9 cellular contexts compared by ENCODE assay signal in the genomic region with DNA sequence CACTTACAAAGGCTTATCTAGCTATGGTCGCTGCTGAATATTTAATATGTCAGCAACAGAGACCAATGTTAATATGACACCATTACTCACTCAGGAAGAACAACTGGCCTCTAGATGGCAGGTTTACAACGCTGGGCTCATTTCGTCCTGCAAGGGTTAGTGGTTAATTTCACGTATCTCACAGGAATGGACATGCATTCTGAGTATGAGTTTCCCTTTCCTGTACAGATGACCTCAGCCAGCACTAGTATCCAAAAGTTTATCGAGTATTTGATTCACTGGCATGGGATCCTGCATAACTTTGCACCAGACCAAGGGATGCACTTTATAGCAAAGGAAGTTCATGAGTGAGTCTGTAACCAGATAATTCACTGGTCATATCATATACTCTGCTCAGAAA. TPM values are rescaled to one million over a fixed set of nuclear protein-coding genes. Genes with fewer than 3 reads are reported as not detected.
A peak's percentile ranks its signal among the peaks of the same experiment; 100 is the strongest.
DNase-seq lines count a peak whose midpoint lies in the region; ATAC-seq, FAIRE-seq and TF ChIP-seq lines count a peak whose summit lies in the region.
"Had no signal": no experiment of that assay in that cellular context is flagged by ENCODE, and none has a peak within 500 bp of the region (broad histone marks: within the 10 kb centered on the region; RNA-seq: fewer than 3 reads in every experiment).

No MANE protein-coding gene starts in this region.

- intact Hi-C loops in CD8-positive, alpha-beta T cell (cut with DNase I, micrococcal nuclease) = loop anchor here (5.0 to 10.0 kb wide), 3 partner anchors 311 to 398 kb away; no protein-coding TSS in a partner anchor

- DNase-seq in DMS114 treated with DMSO at 0.1 percent for 48 hours (lab: John Stamatoyannopoulos, UW; ENCODE audit: unreplicated experiment) (peak; percentile 7), HT1080 (ENCODE audit: low read depth) (peak; percentile 36), SW480 (ENCODE audit: low spot score) (peak; percentile 67), keratinocyte (ENCODE audit: low read depth, low spot score) (no peak), NCI-H1694 (lab: John Stamatoyannopoulos, UW) (no peak), H7 (no peak)
- no peak for DNase-seq in CD8-positive, alpha-beta memory T cell
- DNase-seq in CD8-positive, alpha-beta T cell = no peak

- no peak overlapping the region for H3K27ac ChIP-seq in keratinocyte (ENCODE audit: control insufficient read depth, insufficient read depth, low read length)
- H3K27ac ChIP-seq in CD8-positive, alpha-beta memory T cell (ENCODE audit: low read depth, low read length) = no peak overlapping the region
- H3K27ac ChIP-seq in CD8-positive, alpha-beta T cell (ENCODE audit: low read depth, low read length) = no peak overlapping the region
- H3K27ac ChIP-seq: coronary artery had no signal

- FAIRE-seq in keratinocyte (lab: Jason Lieb, UNC) = peak; percentile 9

- H3K27me3 ChIP-seq in keratinocyte (ENCODE audit: control insufficient read depth, extremely low read depth, insufficient read depth, low read length) = no peaks in the 10 kb centered on the region
- H3K27me3 ChIP-seq in CD8-positive, alpha-beta memory T cell (ENCODE audit: insufficient read depth, low read length, poor library complexity, severe bottlenecking) = no peaks in the 10 kb centered on the region
- H3K27me3 ChIP-seq in CD8-positive, alpha-beta T cell (ENCODE audit: insufficient read depth, low read length) = no peaks in the 10 kb centered on the region
- H3K27me3 ChIP-seq in H7 (ENCODE audit: control insufficient read depth, insufficient read depth, low read length) = no peaks in the 10 kb centered on the region; the same call in 1 of the 2 replicates

- POLR2A ChIA-PET in CD8-positive, alpha-beta memory T cell (lab: Charles Lee) = no interaction called here
- POLR2A ChIA-PET in CD8-positive, alpha-beta T cell (lab: Charles Lee) = no interaction called here

- TF ChIP-seq CTCF in keratinocyte (optimal IDR thresholded peaks at IDR 0.05 in 1 of 3, IDR thresholded peaks at IDR 0.05 in 1 of 3, conservative IDR thresholded peaks at IDR 0.05 in 1 of 3; ENCODE audit: extremely low read depth in 1 of 3, insufficient read depth in 2 of 3, low read length in 3 of 3) = peak; percentile 34 to 65 (median 42)
- TF ChIP-seq CTCF in CD8-positive, alpha-beta T cell (IDR thresholded peaks at IDR 0.05) = no peak

- no peaks in the 10 kb centered on the region for H3K79me2 ChIP-seq in keratinocyte (ENCODE audit: control insufficient read depth, insufficient read depth, low read length)

- ATAC-seq in CD8-positive, alpha-beta T cell = no peak

- H3K36me3 Mint-ChIP-seq in CD8-positive, alpha-beta memory T cell = peaks cover 0 to 4% (median 0%) of the 10 kb centered on the region in 3 donors
- H3K36me3 Mint-ChIP-seq in CD8-positive, alpha-beta T cell = no peaks in the 10 kb centered on the region

- H3K9me3 ChIP-seq in keratinocyte (ENCODE audit: control insufficient read depth, low read depth, low read length) = no peaks in the 10 kb centered on the region
- H3K9me3 ChIP-seq in CD8-positive, alpha-beta memory T cell (ENCODE audit: low read length) = no peaks in the 10 kb centered on the region
- no peaks in the 10 kb centered on the region for H3K9me3 ChIP-seq in CD8-positive, alpha-beta T cell (ENCODE audit: low read length)

- H3K9ac ChIP-seq in keratinocyte (ENCODE audit: control insufficient read depth, extremely low read depth, insufficient read depth, low read length) = no peak overlapping the region

- dilution Hi-C loops in keratinocyte (cut with MboI; ENCODE audit: extremely low pct_ligation_motif_present, low sequenced_read_pairs) = no loop called here

- CTCF ChIA-PET in CD8-positive, alpha-beta memory T cell (lab: Charles Lee) = interaction anchor here (2.2 kb wide), 1 partner anchor 312 kb away, joined by 7 read pairs; no protein-coding TSS in a partner anchor
- CTCF ChIA-PET in CD8-positive, alpha-beta T cell (lab: Charles Lee) = interaction anchor here (1.0 kb wide), 1 partner anchor 310 kb away, joined by 3 read pairs; no protein-coding TSS in a partner anchor

- H2AFZ ChIP-seq in keratinocyte (ENCODE audit: control insufficient read depth, low read length) = no peak overlapping the region

- no peak overlapping the region for H3K4me3 Mint-ChIP-seq in CD8-positive, alpha-beta memory T cell
- H3K4me3 Mint-ChIP-seq in CD8-positive, alpha-beta T cell = no peak overlapping the region

- H3K27ac Mint-ChIP-seq in CD8-positive, alpha-beta memory T cell = no peak overlapping the region
- no peak overlapping the region for H3K27ac Mint-ChIP-seq in CD8-positive, alpha-beta T cell

- no peaks in the 10 kb centered on the region for H3K4me1 ChIP-seq in keratinocyte (ENCODE audit: control insufficient read depth, extremely low read depth, insufficient read depth, low read length)
- no peaks in the 10 kb centered on the region for H3K4me1 ChIP-seq in CD8-positive, alpha-beta memory T cell (ENCODE audit: insufficient read depth, low read length)
- H3K4me1 ChIP-seq in CD8-positive, alpha-beta T cell (ENCODE audit: insufficient read depth, low read length) = no peaks in the 10 kb centered on the region

- peaks cover 0 to 2% of the 10 kb centered on the region in 2 donors for H3K27me3 Mint-ChIP-seq in CD8-positive, alpha-beta memory T cell
- peaks cover 2% of the 10 kb centered on the region for H3K27me3 Mint-ChIP-seq in CD8-positive, alpha-beta T cell (ENCODE audit: low read depth)

- peaks cover 0 to 2% (median 0%) of the 10 kb centered on the region in 5 donors for H3K9me3 Mint-ChIP-seq in CD8-positive, alpha-beta memory T cell
- no peaks in the 10 kb centered on the region for H3K9me3 Mint-ChIP-seq in CD8-positive, alpha-beta T cell

- H3K4me1 Mint-ChIP-seq in CD8-positive, alpha-beta memory T cell = peaks cover 0 to 10% (median 0%) of the 10 kb centered on the region in 3 donors
- H3K4me1 Mint-ChIP-seq in CD8-positive, alpha-beta T cell (ENCODE audit: low read depth) = no peaks in the 10 kb centered on the region

- no peak overlapping the region for H3K4me2 ChIP-seq in keratinocyte (ENCODE audit: control insufficient read depth, extremely low read depth, insufficient read depth, low read depth, low read length)

- H3K36me3 ChIP-seq in keratinocyte (ENCODE audit: control insufficient read depth in 2 of 2, extremely low read depth in 1 of 2, insufficient read depth in 2 of 2, low read length in 2 of 2) = no peaks in the 10 kb centered on the region
- H3K36me3 ChIP-seq in CD8-positive, alpha-beta memory T cell (ENCODE audit: insufficient read depth, low read length) = no peaks in the 10 kb centered on the region
- no peaks in the 10 kb centered on the region for H3K36me3 ChIP-seq in CD8-positive, alpha-beta T cell (ENCODE audit: insufficient read depth, low read length)
- no peaks in the 10 kb centered on the region for H3K36me3 ChIP-seq in H7 (replicated peaks; ENCODE audit: control insufficient read depth, insufficient read depth, low read length)

- no peaks in the 10 kb centered on the region for H3K9me1 ChIP-seq in keratinocyte (ENCODE audit: control insufficient read depth, extremely low read depth, insufficient read depth, low read length)

- H3K4me3 ChIP-seq in keratinocyte (ENCODE audit: control insufficient read depth in 2 of 3, extremely low read depth in 1 of 3, insufficient read depth in 2 of 3, low read depth in 1 of 3, low read length in 3 of 3) (no peak overlapping the region), H7 (ENCODE audit: insufficient read depth, low read depth, low read length) (no peak overlapping the region)
- H3K4me3 ChIP-seq in CD8-positive, alpha-beta memory T cell (ENCODE audit: low read length) = no peak overlapping the region
- no peak overlapping the region for H3K4me3 ChIP-seq in CD8-positive, alpha-beta T cell (ENCODE audit: low read depth, low read length)
- H3K4me3 ChIP-seq: coronary artery had no signal

- no peaks in the 10 kb centered on the region for H4K20me1 ChIP-seq in keratinocyte (ENCODE audit: control insufficient read depth, extremely low read depth, insufficient read depth, low read length)

RNA-seq across cellular contexts. Expression of a gene that starts 8.7 kb away (rescaled TPM):
- total RNA-seq in HT1080 (2014; rRNA removed; shearing (Covaris generic)) = not detected in 2 replicates
- polyA plus RNA-seq in HT1080 (2015; cell fraction: cytosol; rRNA removed) = not detected in 2 replicates
- polyA plus RNA-seq in HT1080 (2015; cell fraction: nucleus; rRNA removed) = not detected in 2 replicates
- polyA plus RNA-seq in keratinocyte = not detected in 3 replicates
- not detected for polyA plus RNA-seq in keratinocyte (2011; ENCODE audit: low read depth)
- not detected in 2 replicates for polyA plus RNA-seq in keratinocyte (2011; cell fraction: cytosol; rRNA removed)
- not detected in 2 replicates for polyA plus RNA-seq in keratinocyte (2011; cell fraction: nucleus; rRNA removed)
- not detected in 2 replicates for polyA plus RNA-seq in keratinocyte (2012; ENCODE audit: low replicate concordance)
- not detected in 3 replicates for polyA minus RNA-seq in keratinocyte
- not detected for polyA minus RNA-seq in keratinocyte (2011; cell fraction: cytosol; rRNA and poly(A)+ RNA removed)
- polyA minus RNA-seq in keratinocyte (2011; cell fraction: nucleus; rRNA and poly(A)+ RNA removed) = not detected in 2 replicates
- not detected for total RNA-seq in CD8-positive, alpha-beta memory T cell
- polyA plus RNA-seq in CD8-positive, alpha-beta memory T cell = not detected
- not detected for total RNA-seq in CD8-positive, alpha-beta T cell
- total RNA-seq in H7 (2014; rRNA removed; shearing (Covaris generic)) = 0.28 and 0.37 TPM in 2 replicates

Comparison
In these comparisons a context has a peak if more than half of its experiments do, and no peak if none do; other contexts are left out.
1. DNase-seq: peak in DMS114 treated with DMSO at 0.1 percent for 48 hours (single experiment), HT1080 (single experiment) and SW480 (single experiment); none in keratinocyte (single experiment), NCI-H1694 (single experiment), CD8-positive, alpha-beta memory T cell (0 of 5), CD8-positive, alpha-beta T cell (0 of 7) and H7 (single experiment).